In the genomic region with DNA sequence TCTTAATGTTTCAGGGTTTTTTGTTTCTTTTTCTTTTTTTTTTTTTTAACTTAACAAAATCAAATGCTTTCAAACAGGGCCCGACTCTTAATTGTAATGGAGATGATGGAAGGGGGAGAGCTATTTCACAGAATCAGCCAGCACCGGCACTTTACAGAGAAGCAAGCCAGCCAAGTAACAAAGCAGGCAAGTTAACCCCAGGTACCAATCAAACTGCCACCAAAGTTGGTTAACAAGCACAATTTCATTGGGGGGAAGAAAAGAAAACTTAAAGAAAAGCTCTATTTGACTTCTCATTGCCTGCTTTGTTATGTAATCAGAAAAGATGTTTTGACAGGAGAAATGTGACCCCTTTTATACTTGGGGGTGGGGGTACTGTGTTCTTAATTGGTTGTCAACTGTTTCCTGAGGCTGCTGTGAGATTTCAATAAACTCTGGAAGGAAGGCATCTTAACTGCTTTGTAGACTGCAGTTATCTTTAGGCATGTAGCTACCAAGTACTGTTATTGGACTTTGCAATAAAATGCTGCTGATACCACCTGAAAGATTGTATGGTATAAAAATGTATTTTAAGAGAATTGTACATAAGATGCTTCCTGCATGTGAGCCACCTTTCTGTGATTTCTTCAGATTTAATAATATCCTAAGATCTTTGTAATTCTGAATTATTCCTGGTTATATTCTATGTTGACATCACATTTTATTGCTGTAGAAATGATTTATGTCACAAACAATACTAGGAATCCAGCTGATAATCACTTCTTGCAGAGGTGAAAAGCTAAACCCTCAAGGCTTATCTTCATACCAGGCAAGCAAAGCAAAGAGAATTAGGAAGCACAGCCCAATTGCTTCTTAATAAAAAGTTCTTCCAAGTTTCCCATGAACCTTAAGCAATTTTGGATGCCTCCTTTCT, we compare ENCODE assay signal across 1 cellular context.
TF ChIP-seq lines count a peak whose summit lies in the region.

No MANE protein-coding gene starts in this region.

TF ChIP-seq in H1, 55 proteins besides CTCF, POLR2A, EP300 and RAD21:
- TF ChIP-seq CHD7 (IDR thresholded peaks at IDR 0.05; ENCODE audit: insufficient replicate concordance, low read length) (peak; percentile 62), HDAC6 (IDR thresholded peaks at IDR 0.05; ENCODE audit: low read depth, low read length) (no peak), NANOG (IDR thresholded peaks at IDR 0.05; ENCODE audit: insufficient read depth, low read depth, low read length, poor library complexity, severe bottlenecking) (peak; percentile 35), POU5F1 (IDR thresholded peaks at IDR 0.05; ENCODE audit: low read depth, low read length) (no peak), TAF1 (IDR thresholded peaks at IDR 0.05; ENCODE audit: low read depth, low read length) (no peak), SP1 (IDR thresholded peaks at IDR 0.05; ENCODE audit: low read depth, low read length) (peak; percentile 15; the same call in 1 of the 2 replicates), ASH2L (IDR thresholded peaks at IDR 0.05; ENCODE audit: low read length) (peak; percentile 38)
- TF ChIP-seq, protein P1, sequence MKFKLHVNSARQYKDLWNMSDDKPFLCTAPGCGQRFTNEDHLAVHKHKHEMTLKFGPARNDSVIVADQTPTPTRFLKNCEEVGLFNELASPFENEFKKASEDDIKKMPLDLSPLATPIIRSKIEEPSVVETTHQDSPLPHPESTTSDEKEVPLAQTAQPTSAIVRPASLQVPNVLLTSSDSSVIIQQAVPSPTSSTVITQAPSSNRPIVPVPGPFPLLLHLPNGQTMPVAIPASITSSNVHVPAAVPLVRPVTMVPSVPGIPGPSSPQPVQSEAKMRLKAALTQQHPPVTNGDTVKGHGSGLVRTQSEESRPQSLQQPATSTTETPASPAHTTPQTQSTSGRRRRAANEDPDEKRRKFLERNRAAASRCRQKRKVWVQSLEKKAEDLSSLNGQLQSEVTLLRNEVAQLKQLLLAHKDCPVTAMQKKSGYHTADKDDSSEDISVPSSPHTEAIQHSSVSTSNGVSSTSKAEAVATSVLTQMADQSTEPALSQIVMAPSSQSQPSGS (IDR thresholded peaks at IDR 0.05; ENCODE audit: low read length), result 0 out of 2 replicates have a peak, but pooled peaks have one; percentile 50
